In the genomic region with DNA sequence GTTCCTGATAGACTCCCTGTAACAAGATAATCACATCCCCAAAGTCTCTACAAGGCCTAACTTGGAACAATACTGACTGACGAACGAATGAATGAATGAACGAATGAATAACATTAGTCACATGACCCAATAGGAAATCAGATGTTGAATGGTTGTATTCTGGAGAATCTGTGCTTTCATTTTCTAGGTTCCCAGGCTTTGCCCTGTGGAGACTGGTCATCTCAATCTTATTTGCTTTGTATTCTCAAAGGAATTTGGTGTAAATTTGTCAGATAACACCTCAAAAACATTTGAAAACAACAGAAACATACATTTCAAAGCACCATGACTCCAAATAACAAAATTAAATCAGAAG, we compare ENCODE assay signal across 16 cellular contexts.
"Had no signal": no experiment of that assay in that cellular context is flagged by ENCODE, and none has a peak within 500 bp of the region (broad histone marks: within the 10 kb centered on the region; RNA-seq: fewer than 3 reads in every experiment).

No MANE protein-coding gene starts in this region.

- FAIRE-seq: pancreas had no signal

- H3K27me3 ChIP-seq: neural progenitor cell, pancreas, sigmoid colon, thyroid gland had no signal

- H2AFZ ChIP-seq: neural progenitor cell had no signal

- H3K4me2 ChIP-seq: neural progenitor cell had no signal

- H3K9ac ChIP-seq: neural progenitor cell had no signal

- H3K27me3 Mint-ChIP-seq: activated CD4-positive, alpha-beta memory T cell treated with anti-CD3 and anti-CD28 coated beads for 36 hours; activated CD8-positive, alpha-beta memory T cell treated with anti-CD3 and anti-CD28 coated beads, Interleukin-2, amount 10 ng/mL, durations not matched to agents 7 days and 5 days; activated naive CD8-positive, alpha-beta T cell treated with anti-CD3 and anti-CD28 coated beads, Interleukin-2, amount 50 U/mL, for 24 hours had no signal

- DNase-seq: activated CD4-positive, alpha-beta memory T cell treated with anti-CD3 and anti-CD28 coated beads for 36 hours; activated CD4-positive, alpha-beta T cell treated with anti-CD3 and anti-CD28 coated beads for 36 hours; activated CD8-positive, alpha-beta memory T cell treated with anti-CD3 and anti-CD28 coated beads, Interleukin-2, amount 10 ng/mL, durations not matched to agents 7 days and 5 days; activated naive CD4-positive, alpha-beta T cell treated with anti-CD3 and anti-CD28 coated beads for 36 hours; activated naive CD8-positive, alpha-beta T cell treated with anti-CD3 and anti-CD28 coated beads, Interleukin-2, amount 50 U/mL, for 24 hours; activated T-cell treated with anti-CD3 and anti-CD28 coated beads, Interleukin-2, amount 50 U/mL, for 1 hour; glutamatergic neuron; immature natural killer cell; pancreas; sigmoid colon; stimulated activated CD4-positive, alpha-beta T cell treated with anti-CD3 and anti-CD28 coated beads, Interleukin-12 subunit alpha, Interleukin-12 subunit beta, amount 100 ng/mL, for 4 hours; T-helper 2 cell; thyroid gland had no signal

- H3K9me3 ChIP-seq: pancreas, sigmoid colon, thyroid gland had no signal

- ATAC-seq: activated CD4-positive, alpha-beta T cell treated with anti-CD3 and anti-CD28 coated beads for 36 hours; activated CD8-positive, alpha-beta memory T cell treated with anti-CD3 and anti-CD28 coated beads, Interleukin-2, amount 10 ng/mL, durations not matched to agents 7 days and 5 days; activated naive CD8-positive, alpha-beta T cell treated with anti-CD3 and anti-CD28 coated beads, Interleukin-2, amount 50 U/mL, for 24 hours; pancreas; stimulated activated effector memory CD8-positive, alpha-beta T cell treated with anti-CD3 and anti-CD28 coated beads, Interleukin-12 subunit alpha, Interleukin-12 subunit beta, amount 100 ng/mL, for 72 hours had no signal

- H3K4me1 ChIP-seq: neural progenitor cell, pancreas, thyroid gland had no signal

- H3K4me3 ChIP-seq: neural progenitor cell, pancreas, sigmoid colon, thyroid gland had no signal

- H3K36me3 Mint-ChIP-seq: activated CD8-positive, alpha-beta memory T cell treated with anti-CD3 and anti-CD28 coated beads, Interleukin-2, amount 10 ng/mL, durations not matched to agents 7 days and 5 days; immature natural killer cell; stimulated activated effector memory CD8-positive, alpha-beta T cell treated with anti-CD3 and anti-CD28 coated beads, Interleukin-12 subunit alpha, Interleukin-12 subunit beta, amount 100 ng/mL, for 72 hours had no signal

- H3K36me3 ChIP-seq: neural progenitor cell, pancreas, sigmoid colon, thyroid gland had no signal

- H3K27ac ChIP-seq: neural progenitor cell, pancreas had no signal

- H3K4me3 Mint-ChIP-seq: activated CD4-positive, alpha-beta memory T cell treated with anti-CD3 and anti-CD28 coated beads for 36 hours; activated CD4-positive, alpha-beta T cell treated with anti-CD3 and anti-CD28 coated beads for 36 hours; activated CD8-positive, alpha-beta memory T cell treated with anti-CD3 and anti-CD28 coated beads, Interleukin-2, amount 10 ng/mL, durations not matched to agents 7 days and 5 days; activated naive CD4-positive, alpha-beta T cell treated with anti-CD3 and anti-CD28 coated beads for 36 hours; activated naive CD8-positive, alpha-beta T cell treated with anti-CD3 and anti-CD28 coated beads, Interleukin-2, amount 50 U/mL, for 24 hours; immature natural killer cell; neural progenitor cell; stimulated activated effector memory CD8-positive, alpha-beta T cell treated with anti-CD3 and anti-CD28 coated beads, Interleukin-12 subunit alpha, Interleukin-12 subunit beta, amount 100 ng/mL, for 72 hours had no signal

- H3K27ac Mint-ChIP-seq: activated CD4-positive, alpha-beta memory T cell treated with anti-CD3 and anti-CD28 coated beads for 36 hours; activated CD4-positive, alpha-beta T cell treated with anti-CD3 and anti-CD28 coated beads for 36 hours; activated CD8-positive, alpha-beta memory T cell treated with anti-CD3 and anti-CD28 coated beads, Interleukin-2, amount 10 ng/mL, durations not matched to agents 7 days and 5 days; activated naive CD4-positive, alpha-beta T cell treated with anti-CD3 and anti-CD28 coated beads for 36 hours; activated naive CD8-positive, alpha-beta T cell treated with anti-CD3 and anti-CD28 coated beads, Interleukin-2, amount 50 U/mL, for 24 hours; activated T-helper 2 cell treated with anti-CD3 and anti-CD28 coated beads, Interferon-gamma antibody, Interleukin-2, Interleukin-4, amounts not matched to agents 10 μg/mL and 5 μg/mL and 100 μg/mL, durations not matched to agents 14 hours and 24 hours and 36 hours; immature natural killer cell; neural progenitor cell; stimulated activated effector memory CD8-positive, alpha-beta T cell treated with anti-CD3 and anti-CD28 coated beads, Interleukin-12 subunit alpha, Interleukin-12 subunit beta, amount 100 ng/mL, for 72 hours had no signal

- H3K4me1 Mint-ChIP-seq: activated CD4-positive, alpha-beta T cell treated with anti-CD3 and anti-CD28 coated beads for 36 hours; activated CD8-positive, alpha-beta memory T cell treated with anti-CD3 and anti-CD28 coated beads, Interleukin-2, amount 10 ng/mL, durations not matched to agents 7 days and 5 days; activated naive CD8-positive, alpha-beta T cell treated with anti-CD3 and anti-CD28 coated beads, Interleukin-2, amount 50 U/mL, for 24 hours; immature natural killer cell; neural progenitor cell; stimulated activated effector memory CD8-positive, alpha-beta T cell treated with anti-CD3 and anti-CD28 coated beads, Interleukin-12 subunit alpha, Interleukin-12 subunit beta, amount 100 ng/mL, for 72 hours had no signal
